16 cellular contexts compared by ENCODE assay signal in the genomic region with DNA sequence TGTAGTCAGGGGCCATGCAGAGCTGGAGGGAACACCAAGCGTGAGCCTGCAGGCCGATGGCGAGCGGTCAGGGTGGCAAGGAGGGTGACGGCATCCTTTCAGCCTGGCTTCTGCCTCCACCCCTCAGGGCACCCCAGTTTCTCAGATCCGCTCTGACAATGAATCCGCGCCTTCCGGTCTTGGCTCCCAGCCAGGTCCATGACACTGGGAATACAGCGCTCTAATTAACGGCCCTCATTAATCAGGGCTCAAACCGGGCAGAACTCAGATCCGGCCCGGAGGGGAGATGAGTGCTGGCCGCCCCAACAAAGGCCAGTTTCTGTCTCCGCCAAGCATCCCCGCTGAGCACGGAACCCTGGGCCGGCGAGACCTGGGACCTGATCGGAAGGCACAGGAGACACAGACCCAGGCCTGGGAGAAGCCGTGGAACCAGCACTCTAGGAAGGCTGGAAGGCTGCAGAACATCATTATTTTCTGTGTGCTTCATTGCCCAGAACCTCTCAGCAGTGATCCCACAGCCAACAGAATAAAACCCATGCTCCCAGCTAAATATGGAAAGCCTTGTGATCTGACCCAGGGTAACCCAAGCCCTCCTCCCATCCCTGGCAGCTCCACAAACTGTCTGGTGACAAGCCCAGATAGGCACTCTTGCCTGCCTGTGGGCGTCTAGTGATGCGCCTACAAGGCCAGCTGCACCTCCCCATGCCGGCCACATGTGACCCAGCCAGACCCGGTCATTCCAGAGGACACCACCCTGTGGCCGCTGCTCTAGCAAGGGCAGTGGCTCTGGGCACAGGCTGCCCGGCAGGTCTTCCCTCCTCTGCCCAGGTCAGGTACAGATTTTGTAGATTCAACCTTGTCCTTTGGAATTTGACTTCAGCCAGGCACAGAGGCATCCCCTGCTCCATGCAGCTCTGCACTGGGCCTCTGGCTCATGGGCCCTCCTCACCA.
A peak's percentile ranks its signal among the peaks of the same experiment; 100 is the strongest.
DNase-seq lines count a peak whose midpoint lies in the region; ATAC-seq lines count a peak whose summit lies in the region.
"Had no signal": no experiment of that assay in that cellular context is flagged by ENCODE, and none has a peak within 500 bp of the region (broad histone marks: within the 10 kb centered on the region; RNA-seq: fewer than 3 reads in every experiment).

No MANE protein-coding gene starts in this region.

- intact Hi-C loops in CD4-positive, alpha-beta memory T cell (cut with micrococcal nuclease), result no loop called here

- H3K27me3 ChIP-seq in CD4-positive, alpha-beta memory T cell (ENCODE audit: insufficient read depth, low read length), result no peaks in the 10 kb centered on the region
- H3K27me3 ChIP-seq: breast epithelium had no signal

- H3K27me3 Mint-ChIP-seq in CD4-positive, alpha-beta memory T cell, result no peaks in the 10 kb centered on the region
- H3K27me3 Mint-ChIP-seq in immature natural killer cell (ENCODE audit: low read depth in 3 of 3), result peaks cover 2 to 3% (median 2%) of the 10 kb centered on the region in 3 donors

- CTCF ChIA-PET in CD4-positive, alpha-beta memory T cell (lab: Charles Lee; ENCODE audit: partially characterized antibody), result no interaction called here

- DNase-seq in NCI-H1417 (lab: John Stamatoyannopoulos, UW) (peak in 2 of 3 experiments; percentile 69 to 81), NCI-H1417 treated with DMSO at 0.1 percent for 48 hours (lab: John Stamatoyannopoulos, UW) (no peak), epidermal melanocyte (ENCODE audit: insufficient read length, low spot score) (peak; percentile 49), medulla oblongata (ENCODE audit: extremely low spot score) (peak; percentile 62), substantia nigra (lab: John Stamatoyannopoulos, UW) (peak in 33 of 49 donors; percentile 7 to 81 (median 34)), immature natural killer cell (no peak)
- DNase-seq in CD4-positive, alpha-beta memory T cell, result no peak
- DNase-seq: activated CD4-positive, alpha-beta T cell treated with anti-CD3 and anti-CD28 coated beads for 48 hours; HCEC 1CT; kidney; NCI-H524 had no signal

- H3K4me3 Mint-ChIP-seq in CD4-positive, alpha-beta memory T cell, result no peak overlapping the region
- H3K4me3 Mint-ChIP-seq in immature natural killer cell, result no peak overlapping the region
- H3K4me3 Mint-ChIP-seq: activated T-helper 1 cell treated with anti-CD3 and anti-CD28 coated beads, Interleukin-12 subunit alpha, Interleukin-12 subunit beta, Interleukin-2, Interleukin-4 antibody, amounts not matched to agents 30 ng/mL and 10 ng/mL and 1 ng/mL, durations not matched to agents 14 hours and 24 hours and 36 hours had no signal

- H3K9me3 Mint-ChIP-seq in CD4-positive, alpha-beta memory T cell, result no peaks in the 10 kb centered on the region
- H3K9me3 Mint-ChIP-seq in immature natural killer cell, result peaks cover 0 to 2% (median 0%) of the 10 kb centered on the region in 6 donors
- H3K9me3 Mint-ChIP-seq: activated T-helper 1 cell treated with anti-CD3 and anti-CD28 coated beads, Interleukin-12 subunit alpha, Interleukin-12 subunit beta, Interleukin-2, Interleukin-4 antibody, amounts not matched to agents 30 ng/mL and 10 ng/mL and 1 ng/mL, durations not matched to agents 14 hours and 24 hours and 36 hours had no signal

- H3K9me3 ChIP-seq in CD4-positive, alpha-beta memory T cell (ENCODE audit: control insufficient read depth in 1 of 2, low read length in 2 of 2), result no peaks in the 10 kb centered on the region
- H3K9me3 ChIP-seq: breast epithelium had no signal

- H3K36me3 Mint-ChIP-seq in CD4-positive, alpha-beta memory T cell, result no peaks in the 10 kb centered on the region
- no peaks in the 10 kb centered on the region for H3K36me3 Mint-ChIP-seq in immature natural killer cell

- ATAC-seq in HG03457 (IDR thresholded peaks at IDR 0.05; ENCODE audit: unreplicated experiment), result no peak
- ATAC-seq: esophagus mucosa had no signal

- no peak overlapping the region for H3K27ac Mint-ChIP-seq in CD4-positive, alpha-beta memory T cell
- no peak overlapping the region for H3K27ac Mint-ChIP-seq in immature natural killer cell
- H3K27ac Mint-ChIP-seq: activated T-helper 1 cell treated with anti-CD3 and anti-CD28 coated beads, Interleukin-12 subunit alpha, Interleukin-12 subunit beta, Interleukin-2, Interleukin-4 antibody, amounts not matched to agents 30 ng/mL and 10 ng/mL and 1 ng/mL, durations not matched to agents 14 hours and 24 hours and 36 hours had no signal

- no peak overlapping the region for H3K4me3 ChIP-seq in CD4-positive, alpha-beta memory T cell (ENCODE audit: low read length in 2 of 2)

- peak overlapping the region; percentile 3 for H3K27ac ChIP-seq in substantia nigra (ENCODE audit: low read depth, low read length, poor library complexity, severe bottlenecking)
- no peak overlapping the region for H3K27ac ChIP-seq in CD4-positive, alpha-beta memory T cell (ENCODE audit: low read depth, low read length)
- H3K27ac ChIP-seq: breast epithelium, KMS-11 had no signal

- no peaks in the 10 kb centered on the region for H3K36me3 ChIP-seq in CD4-positive, alpha-beta memory T cell (ENCODE audit: insufficient read depth, low read length)
- H3K36me3 ChIP-seq: breast epithelium had no signal

- H3K4me1 Mint-ChIP-seq in CD4-positive, alpha-beta memory T cell, result no peaks in the 10 kb centered on the region
- no peaks in the 10 kb centered on the region for H3K4me1 Mint-ChIP-seq in immature natural killer cell

- no peaks in the 10 kb centered on the region for H3K4me1 ChIP-seq in CD4-positive, alpha-beta memory T cell (ENCODE audit: insufficient read depth, low read length)
- H3K4me1 ChIP-seq: breast epithelium had no signal

- POLR2A ChIA-PET in CD4-positive, alpha-beta memory T cell (lab: Charles Lee; ENCODE audit: partially characterized antibody), result no interaction called here

Comparison
In these comparisons a context has a peak if more than half of its experiments do, and no peak if none do; other contexts are left out.
1. DNase-seq: peak in NCI-H1417 (2 of 3), epidermal melanocyte (single experiment), medulla oblongata (single experiment) and substantia nigra (33 of 49); none in NCI-H1417 treated with DMSO at 0.1 percent for 48 hours (single experiment), CD4-positive, alpha-beta memory T cell (0 of 5) and immature natural killer cell (0 of 3).